23 cellular contexts compared by ENCODE assay signal in the genomic region with DNA sequence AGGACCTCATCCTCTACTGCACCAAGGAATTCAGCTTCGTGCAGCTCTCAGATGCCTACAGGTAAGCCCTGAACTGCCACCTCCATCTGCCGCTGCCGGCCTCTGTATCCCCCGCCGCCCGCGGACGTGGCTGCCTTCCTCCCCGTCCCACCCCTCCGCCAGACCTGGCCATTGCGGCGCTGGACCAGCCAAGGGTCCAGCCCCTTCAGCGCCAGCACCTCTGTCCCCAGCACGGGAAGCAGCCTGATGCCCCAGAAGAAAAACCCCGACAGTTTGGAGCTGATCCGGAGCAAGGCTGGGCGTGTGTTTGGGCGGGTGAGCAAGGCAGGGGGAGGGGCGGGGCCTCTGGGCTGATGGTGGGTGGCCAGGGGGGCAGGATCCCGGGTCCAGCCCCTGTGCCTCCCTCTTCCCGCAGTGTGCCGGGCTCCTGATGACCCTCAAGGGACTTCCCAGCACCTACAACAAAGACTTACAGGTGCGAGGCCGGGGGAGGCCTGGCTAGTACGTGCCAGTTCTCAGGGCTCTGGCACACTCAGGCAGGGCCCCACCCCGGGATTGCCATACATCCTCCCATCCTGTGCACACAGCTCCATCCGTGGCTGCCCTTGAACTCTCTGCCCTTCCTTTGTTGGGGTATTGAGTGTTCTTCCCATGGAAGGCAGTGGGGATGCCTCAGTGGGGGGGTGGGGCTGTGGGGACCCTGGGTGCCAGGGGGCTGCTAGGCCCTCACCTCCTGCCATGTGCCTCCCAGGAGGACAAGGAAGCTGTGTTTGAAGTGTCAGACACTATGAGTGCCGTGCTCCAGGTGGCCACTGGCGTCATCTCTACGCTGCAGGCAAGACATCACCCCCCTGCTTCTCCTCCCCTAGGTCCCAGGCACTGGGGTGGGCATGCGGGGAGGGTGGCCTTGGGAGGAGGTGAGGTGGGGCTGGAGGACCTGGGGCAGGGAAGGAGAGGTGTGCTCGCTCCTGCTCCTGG.
"Had no signal": no experiment of that assay in that cellular context is flagged by ENCODE, and none has a peak within 500 bp of the region (broad histone marks: within the 10 kb centered on the region; RNA-seq: fewer than 3 reads in every experiment).

No MANE protein-coding gene starts in this region.

- H3K27ac ChIP-seq: upper lobe of right lung had no signal

- H3K27me3 Mint-ChIP-seq: activated CD4-positive, alpha-beta T cell treated with anti-CD3 and anti-CD28 coated beads, Interleukin-2, amount 10 ng/mL, durations not matched to agents 24 days and 14 days; activated CD8-positive, alpha-beta memory T cell treated with anti-CD3 and anti-CD28 coated beads, Interleukin-2, amount 10 ng/mL, durations not matched to agents 7 days and 5 days; activated CD8-positive, alpha-beta T cell treated with anti-CD3 and anti-CD28 coated beads for 36 hours; brain; dendritic cell treated with granulocyte-macrophage colony-stimulating factor and Interleukin-4, amounts not matched to agents 40 ng/mL and 50 ng/mL, for 4 days; stimulated activated naive B cell treated with anti-CD40 and anti-IgM and Interleukin-4, amounts not matched to agents 10 μg/mL and 1 μg/mL and 100 μg/mL, for 72 hours had no signal

- DNase-seq: activated CD4-positive, alpha-beta T cell treated with anti-CD3 and anti-CD28 coated beads, Interleukin-2, amount 10 ng/mL, durations not matched to agents 24 days and 14 days; activated CD8-positive, alpha-beta memory T cell treated with anti-CD3 and anti-CD28 coated beads, Interleukin-2, amount 10 ng/mL, durations not matched to agents 7 days and 5 days; activated CD8-positive, alpha-beta T cell treated with anti-CD3 and anti-CD28 coated beads for 36 hours; activated gamma-delta T cell treated with Interleukin-2 at 50 U/mL for 16 hours; activated T-cell treated with anti-CD3 and anti-CD28 coated beads for 4 hours; aorta; effector CD4-positive, alpha-beta T cell; foreskin fibroblast; immature natural killer cell; left ventricle myocardium superior; nucleus accumbens; stimulated activated CD4-positive, alpha-beta T cell treated with anti-CD3 and anti-CD28 coated beads, Interleukin-15, amount 100 ng/mL, for 24 hours; stimulated activated CD8-positive, alpha-beta memory T cell treated with anti-CD3 and anti-CD28 coated beads, Interleukin-4, amount 100 ng/mL, for 48 hours; stimulated activated naive B cell treated with anti-CD40 and anti-IgM and Interleukin-4, amounts not matched to agents 10 μg/mL and 1 μg/mL and 100 μg/mL, for 72 hours; upper lobe of right lung had no signal

- H3K9me3 ChIP-seq: upper lobe of right lung had no signal

- H3K4me3 Mint-ChIP-seq: activated CD4-positive, alpha-beta T cell treated with anti-CD3 and anti-CD28 coated beads, Interleukin-2, amount 10 ng/mL, durations not matched to agents 24 days and 14 days; activated CD8-positive, alpha-beta memory T cell treated with anti-CD3 and anti-CD28 coated beads, Interleukin-2, amount 10 ng/mL, durations not matched to agents 7 days and 5 days; activated CD8-positive, alpha-beta T cell treated with anti-CD3 and anti-CD28 coated beads for 36 hours; brain; dendritic cell treated with granulocyte-macrophage colony-stimulating factor and Interleukin-4, amounts not matched to agents 40 ng/mL and 50 ng/mL, for 4 days; immature natural killer cell; nephron; stimulated activated naive B cell treated with anti-CD40 and anti-IgM and Interleukin-4, amounts not matched to agents 10 μg/mL and 1 μg/mL and 100 μg/mL, for 72 hours had no signal

- H3K9me3 Mint-ChIP-seq: activated CD4-positive, alpha-beta T cell treated with anti-CD3 and anti-CD28 coated beads, Interleukin-2, amount 10 ng/mL, durations not matched to agents 24 days and 14 days; activated CD8-positive, alpha-beta T cell treated with anti-CD3 and anti-CD28 coated beads for 36 hours; activated naive CD4-positive, alpha-beta T cell treated with anti-CD3 and anti-CD28 coated beads, Interleukin-2, amount 50 U/mL, for 72 hours; dendritic cell treated with granulocyte-macrophage colony-stimulating factor and Interleukin-4, amounts not matched to agents 40 ng/mL and 50 ng/mL, for 4 days; immature natural killer cell; nephron; stimulated activated naive B cell treated with anti-CD40 and anti-IgM and Interleukin-4, amounts not matched to agents 10 μg/mL and 1 μg/mL and 100 μg/mL, for 72 hours had no signal

- H3K4me1 ChIP-seq: upper lobe of right lung had no signal

- FAIRE-seq: endometrium had no signal

- H3K36me3 Mint-ChIP-seq: activated naive CD4-positive, alpha-beta T cell treated with anti-CD3 and anti-CD28 coated beads, Interleukin-2, amount 50 U/mL, for 72 hours had no signal

- H3K4me1 Mint-ChIP-seq: activated CD4-positive, alpha-beta T cell treated with anti-CD3 and anti-CD28 coated beads, Interleukin-2, amount 10 ng/mL, durations not matched to agents 24 days and 14 days; activated CD8-positive, alpha-beta memory T cell treated with anti-CD3 and anti-CD28 coated beads, Interleukin-2, amount 10 ng/mL, durations not matched to agents 7 days and 5 days; immature natural killer cell; nephron had no signal

- H3K27ac Mint-ChIP-seq: activated CD4-positive, alpha-beta T cell treated with anti-CD3 and anti-CD28 coated beads, Interleukin-2, amount 10 ng/mL, durations not matched to agents 24 days and 14 days; activated CD8-positive, alpha-beta memory T cell treated with anti-CD3 and anti-CD28 coated beads, Interleukin-2, amount 10 ng/mL, durations not matched to agents 7 days and 5 days; activated CD8-positive, alpha-beta T cell treated with anti-CD3 and anti-CD28 coated beads for 36 hours; activated naive CD4-positive, alpha-beta T cell treated with anti-CD3 and anti-CD28 coated beads, Interleukin-2, amount 50 U/mL, for 72 hours; brain; dendritic cell treated with granulocyte-macrophage colony-stimulating factor and Interleukin-4, amounts not matched to agents 40 ng/mL and 50 ng/mL, for 4 days; immature natural killer cell; nephron; stimulated activated naive B cell treated with anti-CD40 and anti-IgM and Interleukin-4, amounts not matched to agents 10 μg/mL and 1 μg/mL and 100 μg/mL, for 72 hours had no signal

- ATAC-seq: activated CD4-positive, CD25-positive, alpha-beta regulatory T cell treated with anti-CD3 and anti-CD28 coated beads, Interleukin-2, amount 50 U/mL, for 24 hours; activated CD8-positive, alpha-beta memory T cell treated with anti-CD3 and anti-CD28 coated beads, Interleukin-2, amount 10 ng/mL, durations not matched to agents 7 days and 5 days; activated CD8-positive, alpha-beta T cell treated with anti-CD3 and anti-CD28 coated beads for 36 hours; activated naive CD4-positive, alpha-beta T cell treated with anti-CD3 and anti-CD28 coated beads, Interleukin-2, amount 50 U/mL, for 72 hours; left ventricle myocardium superior; sciatic nerve; stimulated activated naive B cell treated with anti-CD40 and anti-IgM and Interleukin-4, amounts not matched to agents 10 μg/mL and 1 μg/mL and 100 μg/mL, for 72 hours; upper lobe of right lung had no signal

- H3K4me3 ChIP-seq: smooth muscle cell, upper lobe of right lung had no signal

- H3K27me3 ChIP-seq: upper lobe of right lung had no signal
